40 cellular contexts compared by ENCODE assay signal in the genomic region with DNA sequence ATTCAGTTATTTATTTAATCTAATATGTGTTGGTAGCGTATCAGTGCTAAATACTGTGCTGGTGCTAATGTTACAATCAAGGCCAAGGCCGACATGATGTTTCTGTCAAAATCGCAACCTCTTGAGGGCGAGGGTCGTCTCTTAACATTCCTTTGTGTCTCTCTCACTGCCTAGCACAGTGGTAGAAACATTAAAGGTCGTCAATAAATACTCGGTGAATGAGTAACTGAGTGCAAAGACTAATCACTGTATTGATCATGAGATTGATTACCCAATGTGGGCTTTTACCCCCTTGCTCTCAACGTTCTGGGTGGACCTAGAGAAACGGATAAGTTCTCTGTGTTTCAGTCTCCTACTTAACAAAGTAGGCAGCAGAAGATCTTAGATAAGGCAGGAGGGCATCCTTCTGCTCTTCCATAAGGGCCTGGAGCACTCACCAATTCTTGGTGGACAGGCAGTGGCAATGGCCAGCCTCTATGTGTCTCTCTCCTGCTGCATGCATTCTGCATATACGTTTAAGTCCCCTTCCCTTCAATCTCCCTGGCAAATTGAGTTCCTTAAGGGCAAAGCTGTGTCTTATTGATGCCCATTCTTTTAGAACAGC. TPM values are rescaled to one million over a fixed set of nuclear protein-coding genes. Genes with fewer than 3 reads are reported as not detected.
"Had no signal": no experiment of that assay in that cellular context is flagged by ENCODE, and none has a peak within 500 bp of the region (broad histone marks: within the 10 kb centered on the region; RNA-seq: fewer than 3 reads in every experiment).

No MANE protein-coding gene starts in this region.

- H3K4me1 ChIP-seq: adrenal gland had no signal

- DNase-seq: activated B cell treated with CpG ODN at 0.5 μM for 24 hours; activated CD4-positive, alpha-beta memory T cell treated with anti-CD3 and anti-CD28 coated beads for 36 hours; activated CD4-positive, alpha-beta T cell treated with anti-CD3 and anti-CD28 coated beads for 4 hours; activated CD4-positive, alpha-beta T cell treated with anti-CD3 and anti-CD28 coated beads, Interleukin-2, amount 10 ng/mL, durations not matched to agents 24 days and 14 days; activated CD4-positive, alpha-beta T cell treated with anti-CD3 and anti-CD28 coated beads, Interleukin-2, amount 50 U/mL, for 1 hour; activated CD4-positive, alpha-beta T cell treated with anti-CD3 and anti-CD28 coated beads, Interleukin-2, amount 50 U/mL, for 4 hours; activated CD4-positive, CD25-positive, alpha-beta regulatory T cell treated with anti-CD3 and anti-CD28 coated beads, Interleukin-2, amount 50 U/mL, for 72 hours; activated CD8-positive, alpha-beta memory T cell treated with anti-CD3 and anti-CD28 coated beads, Interleukin-2, amount 50 U/mL, for 4 hours; activated CD8-positive, alpha-beta T cell treated with anti-CD3 and anti-CD28 coated beads for 36 hours; activated effector memory CD4-positive, alpha-beta T cell treated with anti-CD3 and anti-CD28 coated beads, Interleukin-2, amount 50 U/mL, for 16 hours; activated gamma-delta T cell treated with Interleukin-2 at 50 U/mL for 16 hours; activated naive CD4-positive, alpha-beta T cell; activated naive CD4-positive, alpha-beta T cell treated with anti-CD3 and anti-CD28 coated beads for 36 hours; activated naive CD4-positive, alpha-beta T cell treated with anti-CD3 and anti-CD28 coated beads, Interleukin-2, amount 50 U/mL, for 16 hours; activated naive CD8-positive, alpha-beta T cell treated with anti-CD3 and anti-CD28 coated beads for 36 hours; activated T-cell treated with anti-CD3 and anti-CD28 coated beads for 4 hours; activated T-cell treated with anti-CD3 and anti-CD28 coated beads, Interleukin-2, amount 50 U/mL, for 1 hour; activated T-cell treated with anti-CD3 and anti-CD28 coated beads, Interleukin-2, amount 50 U/mL, for 4 hours; activated T-cell treated with anti-CD3 and anti-CD28 coated beads, Interleukin-2, amount 50 U/mL, for 72 hours; adrenal gland; amniotic stem cell; aorta; body of pancreas; brain microvascular endothelial cell; caudate nucleus; cerebellar nuclear complex; T-helper 1 cell; T-helper 2 cell; T-helper 9 cell had no signal

- H3K27me3 Mint-ChIP-seq: activated B cell treated with CpG ODN at 0.5 μM for 24 hours; activated CD4-positive, alpha-beta memory T cell treated with anti-CD3 and anti-CD28 coated beads for 36 hours; activated naive CD8-positive, alpha-beta T cell treated with anti-CD3 and anti-CD28 coated beads for 36 hours; activated T-helper 17 cell treated with anti-CD3 and anti-CD28 coated beads, Interleukin-2, amount 50 U/mL, for 72 hours had no signal

- H3K4me3 Mint-ChIP-seq: activated B cell treated with CpG ODN at 0.5 μM for 24 hours; activated CD4-positive, alpha-beta memory T cell treated with anti-CD3 and anti-CD28 coated beads for 36 hours; activated CD4-positive, alpha-beta T cell treated with anti-CD3 and anti-CD28 coated beads, Interleukin-2, amount 10 ng/mL, durations not matched to agents 24 days and 14 days; activated CD8-positive, alpha-beta T cell treated with anti-CD3 and anti-CD28 coated beads for 36 hours; activated naive CD4-positive, alpha-beta T cell treated with anti-CD3 and anti-CD28 coated beads for 36 hours; activated naive CD8-positive, alpha-beta T cell treated with anti-CD3 and anti-CD28 coated beads for 36 hours; activated T-cell treated with anti-CD3 and anti-CD28 coated beads, Interleukin-2, amount 50 U/mL, for 4 hours; activated T-cell treated with anti-CD3 and anti-CD28 coated beads, Interleukin-2, amount 50 U/mL, for 72 hours; activated T-helper 1 cell treated with anti-CD3 and anti-CD28 coated beads, Interleukin-12 subunit alpha, Interleukin-12 subunit beta, Interleukin-2, Interleukin-4 antibody, amounts not matched to agents 30 ng/mL and 10 ng/mL and 1 ng/mL, durations not matched to agents 14 hours and 24 hours and 36 hours; activated T-helper 17 cell treated with anti-CD3 and anti-CD28 coated beads, Interleukin-2, amount 50 U/mL, for 72 hours; central memory CD8-positive, alpha-beta T cell; T-helper 1 cell treated with Interleukin-12 subunit alpha and Interleukin-12 subunit beta and Interleukin-4 antibody, amounts not matched to agents 30 μg/mL and 1 μg/mL, for 36 hours; T-helper 2 cell treated with Interferon-gamma antibody and Interleukin-4, amounts not matched to agents 5 μg/mL and 100 μg/mL, for 36 hours had no signal

- H3K27ac ChIP-seq: adrenal gland, brain microvascular endothelial cell, cardiac muscle cell, VCaP had no signal

- FAIRE-seq: TTC549 had no signal

- H3K4me3 ChIP-seq: adrenal gland, body of pancreas, cardiac muscle cell had no signal

- H3K27ac Mint-ChIP-seq: activated B cell treated with CpG ODN at 0.5 μM for 24 hours; activated CD4-positive, alpha-beta memory T cell treated with anti-CD3 and anti-CD28 coated beads for 36 hours; activated CD4-positive, alpha-beta T cell treated with anti-CD3 and anti-CD28 coated beads, Interleukin-2, amount 10 ng/mL, durations not matched to agents 24 days and 14 days; activated CD8-positive, alpha-beta T cell treated with anti-CD3 and anti-CD28 coated beads for 36 hours; activated naive CD4-positive, alpha-beta T cell treated with anti-CD3 and anti-CD28 coated beads for 36 hours; activated naive CD4-positive, alpha-beta T cell treated with anti-CD3 and anti-CD28 coated beads, Interleukin-2, amount 50 U/mL, for 72 hours; activated naive CD8-positive, alpha-beta T cell treated with anti-CD3 and anti-CD28 coated beads for 36 hours; activated T-cell treated with anti-CD3 and anti-CD28 coated beads, Interleukin-2, amount 50 U/mL, for 72 hours; activated T-helper 1 cell treated with anti-CD3 and anti-CD28 coated beads, Interleukin-12 subunit alpha, Interleukin-12 subunit beta, Interleukin-2, Interleukin-4 antibody, amounts not matched to agents 30 ng/mL and 10 ng/mL and 1 ng/mL, durations not matched to agents 14 hours and 24 hours and 36 hours; activated T-helper 17 cell treated with anti-CD3 and anti-CD28 coated beads, Interleukin-2, amount 50 U/mL, for 72 hours; T-helper 1 cell treated with Interleukin-12 subunit alpha and Interleukin-12 subunit beta and Interleukin-4 antibody, amounts not matched to agents 30 μg/mL and 1 μg/mL, for 36 hours; T-helper 2 cell treated with Interferon-gamma antibody and Interleukin-4, amounts not matched to agents 5 μg/mL and 100 μg/mL, for 36 hours had no signal

- ATAC-seq: activated CD8-positive, alpha-beta T cell treated with anti-CD3 and anti-CD28 coated beads for 36 hours; activated naive CD4-positive, alpha-beta T cell treated with anti-CD3 and anti-CD28 coated beads, Interleukin-2, amount 50 U/mL, for 72 hours; activated T-cell treated with anti-CD3 and anti-CD28 coated beads, Interleukin-2, amount 50 U/mL, for 4 hours; activated T-cell treated with anti-CD3 and anti-CD28 coated beads, Interleukin-2, amount 50 U/mL, for 72 hours; activated T-helper 17 cell treated with anti-CD3 and anti-CD28 coated beads, Interleukin-2, amount 50 U/mL, for 72 hours; body of pancreas had no signal

- H3K9me3 Mint-ChIP-seq: activated B cell treated with CpG ODN at 0.5 μM for 24 hours; activated CD4-positive, alpha-beta memory T cell treated with anti-CD3 and anti-CD28 coated beads for 36 hours; activated CD4-positive, alpha-beta T cell treated with anti-CD3 and anti-CD28 coated beads, Interleukin-2, amount 10 ng/mL, durations not matched to agents 24 days and 14 days; activated CD8-positive, alpha-beta T cell treated with anti-CD3 and anti-CD28 coated beads for 36 hours; activated naive CD8-positive, alpha-beta T cell treated with anti-CD3 and anti-CD28 coated beads for 36 hours; activated T-cell treated with anti-CD3 and anti-CD28 coated beads, Interleukin-2, amount 50 U/mL, for 4 hours; activated T-cell treated with anti-CD3 and anti-CD28 coated beads, Interleukin-2, amount 50 U/mL, for 72 hours; activated T-helper 1 cell treated with anti-CD3 and anti-CD28 coated beads, Interleukin-12 subunit alpha, Interleukin-12 subunit beta, Interleukin-2, Interleukin-4 antibody, amounts not matched to agents 30 ng/mL and 10 ng/mL and 1 ng/mL, durations not matched to agents 14 hours and 24 hours and 36 hours; activated T-helper 17 cell treated with anti-CD3 and anti-CD28 coated beads, Interleukin-2, amount 50 U/mL, for 72 hours; central memory CD8-positive, alpha-beta T cell; T-helper 1 cell treated with Interleukin-12 subunit alpha and Interleukin-12 subunit beta and Interleukin-4 antibody, amounts not matched to agents 30 μg/mL and 1 μg/mL, for 36 hours; T-helper 2 cell treated with Interferon-gamma antibody and Interleukin-4, amounts not matched to agents 5 μg/mL and 100 μg/mL, for 36 hours had no signal

- H3K36me3 ChIP-seq: adrenal gland, brain microvascular endothelial cell, cardiac muscle cell had no signal

- H3K9me3 ChIP-seq: adrenal gland, body of pancreas had no signal

- H3K4me1 Mint-ChIP-seq: activated B cell treated with CpG ODN at 0.5 μM for 24 hours; activated CD4-positive, alpha-beta T cell treated with anti-CD3 and anti-CD28 coated beads, Interleukin-2, amount 10 ng/mL, durations not matched to agents 24 days and 14 days; activated naive CD8-positive, alpha-beta T cell treated with anti-CD3 and anti-CD28 coated beads for 36 hours; activated T-helper 17 cell treated with anti-CD3 and anti-CD28 coated beads, Interleukin-2, amount 50 U/mL, for 72 hours; central memory CD8-positive, alpha-beta T cell had no signal

- H3K36me3 Mint-ChIP-seq: activated CD4-positive, alpha-beta memory T cell treated with anti-CD3 and anti-CD28 coated beads for 36 hours; activated naive CD8-positive, alpha-beta T cell treated with anti-CD3 and anti-CD28 coated beads for 36 hours had no signal

- H3K27me3 ChIP-seq: adrenal gland, body of pancreas, brain microvascular endothelial cell, cardiac muscle cell had no signal

RNA-seq across cellular contexts. Expression of gene TMEM255A, which starts 30.1 kb away (rescaled TPM):
- total RNA-seq: activated CD4-positive, alpha-beta memory T cell treated with anti-CD3 and anti-CD28 coated beads for 36 hours; activated CD4-positive, alpha-beta T cell treated with anti-CD3 and anti-CD28 coated beads, Interleukin-2, amount 10 ng/mL, durations not matched to agents 24 days and 14 days; activated CD8-positive, alpha-beta memory T cell treated with anti-CD3 and anti-CD28 coated beads for 36 hours; activated CD8-positive, alpha-beta T cell treated with anti-CD3 and anti-CD28 coated beads for 36 hours; activated naive CD4-positive, alpha-beta T cell treated with anti-CD3 and anti-CD28 coated beads for 36 hours; activated naive CD4-positive, alpha-beta T cell treated with anti-CD3 and anti-CD28 coated beads, Interleukin-2, amount 50 U/mL, for 72 hours; activated naive CD8-positive, alpha-beta T cell treated with anti-CD3 and anti-CD28 coated beads for 36 hours; activated T-cell treated with anti-CD3 and anti-CD28 coated beads, Interleukin-2, amount 50 U/mL, for 4 hours; activated T-cell treated with anti-CD3 and anti-CD28 coated beads, Interleukin-2, amount 50 U/mL, for 72 hours; activated T-helper 1 cell treated with anti-CD3 and anti-CD28 coated beads, Interleukin-12 subunit alpha, Interleukin-12 subunit beta, Interleukin-2, Interleukin-4 antibody, amounts not matched to agents 30 ng/mL and 10 ng/mL and 1 ng/mL, durations not matched to agents 14 hours and 24 hours and 36 hours; bronchial epithelial cell had no signal
- polyA plus RNA-seq: aorta had no signal
